ENCODE assay signal across 1 cellular context in the genomic region with DNA sequence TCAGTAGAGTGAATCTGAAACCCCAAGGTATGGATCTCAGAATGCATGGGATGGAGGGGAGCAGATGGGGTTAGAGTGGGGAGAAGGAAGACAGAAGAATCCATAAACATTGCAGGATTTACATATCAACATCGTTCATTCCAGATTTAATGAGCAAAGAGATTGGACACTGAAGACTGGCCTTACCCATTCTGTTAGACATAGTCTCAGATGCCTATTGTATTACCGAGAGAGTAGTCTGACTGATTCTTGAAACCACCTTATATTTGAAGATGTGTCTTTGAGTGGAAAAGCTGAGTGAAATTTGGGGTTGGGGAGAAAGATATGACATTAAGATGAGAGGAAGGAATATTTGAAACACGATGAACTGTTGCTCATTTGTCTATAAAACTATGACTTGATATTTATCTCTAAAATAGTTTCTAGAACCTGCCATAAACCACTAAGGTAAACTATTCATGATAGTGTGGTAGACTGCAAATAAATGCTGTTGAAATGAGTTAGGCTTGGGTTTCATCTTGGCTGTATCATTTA.
TF ChIP-seq lines count a peak whose summit lies in the region.

No MANE protein-coding gene starts in this region.

TF ChIP-seq in GM12878, 131 proteins besides CTCF, POLR2A, EP300 and RAD21 (continued from another document and continues in another):
- TF ChIP-seq, protein P1, sequence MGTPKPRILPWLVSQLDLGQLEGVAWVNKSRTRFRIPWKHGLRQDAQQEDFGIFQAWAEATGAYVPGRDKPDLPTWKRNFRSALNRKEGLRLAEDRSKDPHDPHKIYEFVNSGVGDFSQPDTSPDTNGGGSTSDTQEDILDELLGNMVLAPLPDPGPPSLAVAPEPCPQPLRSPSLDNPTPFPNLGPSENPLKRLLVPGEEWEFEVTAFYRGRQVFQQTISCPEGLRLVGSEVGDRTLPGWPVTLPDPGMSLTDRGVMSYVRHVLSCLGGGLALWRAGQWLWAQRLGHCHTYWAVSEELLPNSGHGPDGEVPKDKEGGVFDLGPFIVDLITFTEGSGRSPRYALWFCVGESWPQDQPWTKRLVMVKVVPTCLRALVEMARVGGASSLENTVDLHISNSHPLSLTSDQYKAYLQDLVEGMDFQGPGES (IDR thresholded peaks at IDR 0.05), result no peak
- TF ChIP-seq BMI1 (IDR thresholded peaks at IDR 0.05; ENCODE audit: borderline replicate concordance), result peak; percentile 82
- no peak for TF ChIP-seq FOS (IDR thresholded peaks at IDR 0.05; ENCODE audit: borderline replicate concordance, extremely low read depth, insufficient read length)
- TF ChIP-seq ESRRA (IDR thresholded peaks at IDR 0.05; ENCODE audit: low read length), result no peak
- no peak for TF ChIP-seq SIN3A (IDR thresholded peaks at IDR 0.05; ENCODE audit: low read depth, low read length)
- TF ChIP-seq NRF1 (conservative IDR thresholded peaks at IDR 0.05; ENCODE audit: low read depth, low read length), result no peak
- TF ChIP-seq, protein P2, sequence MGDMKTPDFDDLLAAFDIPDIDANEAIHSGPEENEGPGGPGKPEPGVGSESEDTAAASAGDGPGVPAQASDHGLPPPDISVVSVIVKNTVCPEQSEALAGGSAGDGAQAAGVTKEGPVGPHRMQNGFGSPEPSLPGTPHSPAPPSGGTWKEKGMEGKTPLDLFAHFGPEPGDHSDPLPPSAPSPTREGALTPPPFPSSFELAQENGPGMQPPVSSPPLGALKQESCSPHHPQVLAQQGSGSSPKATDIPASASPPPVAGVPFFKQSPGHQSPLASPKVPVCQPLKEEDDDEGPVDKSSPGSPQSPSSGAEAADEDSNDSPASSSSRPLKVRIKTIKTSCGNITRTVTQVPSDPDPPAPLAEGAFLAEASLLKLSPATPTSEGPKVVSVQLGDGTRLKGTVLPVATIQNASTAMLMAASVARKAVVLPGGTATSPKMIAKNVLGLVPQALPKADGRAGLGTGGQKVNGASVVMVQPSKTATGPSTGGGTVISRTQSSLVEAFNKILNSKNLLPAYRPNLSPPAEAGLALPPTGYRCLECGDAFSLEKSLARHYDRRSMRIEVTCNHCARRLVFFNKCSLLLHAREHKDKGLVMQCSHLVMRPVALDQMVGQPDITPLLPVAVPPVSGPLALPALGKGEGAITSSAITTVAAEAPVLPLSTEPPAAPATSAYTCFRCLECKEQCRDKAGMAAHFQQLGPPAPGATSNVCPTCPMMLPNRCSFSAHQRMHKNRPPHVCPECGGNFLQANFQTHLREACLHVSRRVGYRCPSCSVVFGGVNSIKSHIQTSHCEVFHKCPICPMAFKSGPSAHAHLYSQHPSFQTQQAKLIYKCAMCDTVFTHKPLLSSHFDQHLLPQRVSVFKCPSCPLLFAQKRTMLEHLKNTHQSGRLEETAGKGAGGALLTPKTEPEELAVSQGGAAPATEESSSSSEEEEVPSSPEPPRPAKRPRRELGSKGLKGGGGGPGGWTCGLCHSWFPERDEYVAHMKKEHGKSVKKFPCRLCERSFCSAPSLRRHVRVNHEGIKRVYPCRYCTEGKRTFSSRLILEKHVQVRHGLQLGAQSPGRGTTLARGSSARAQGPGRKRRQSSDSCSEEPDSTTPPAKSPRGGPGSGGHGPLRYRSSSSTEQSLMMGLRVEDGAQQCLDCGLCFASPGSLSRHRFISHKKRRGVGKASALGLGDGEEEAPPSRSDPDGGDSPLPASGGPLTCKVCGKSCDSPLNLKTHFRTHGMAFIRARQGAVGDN (IDR thresholded peaks at IDR 0.05), result no peak; the same call in 1 of the 2 replicates
- TF ChIP-seq, protein P3, sequence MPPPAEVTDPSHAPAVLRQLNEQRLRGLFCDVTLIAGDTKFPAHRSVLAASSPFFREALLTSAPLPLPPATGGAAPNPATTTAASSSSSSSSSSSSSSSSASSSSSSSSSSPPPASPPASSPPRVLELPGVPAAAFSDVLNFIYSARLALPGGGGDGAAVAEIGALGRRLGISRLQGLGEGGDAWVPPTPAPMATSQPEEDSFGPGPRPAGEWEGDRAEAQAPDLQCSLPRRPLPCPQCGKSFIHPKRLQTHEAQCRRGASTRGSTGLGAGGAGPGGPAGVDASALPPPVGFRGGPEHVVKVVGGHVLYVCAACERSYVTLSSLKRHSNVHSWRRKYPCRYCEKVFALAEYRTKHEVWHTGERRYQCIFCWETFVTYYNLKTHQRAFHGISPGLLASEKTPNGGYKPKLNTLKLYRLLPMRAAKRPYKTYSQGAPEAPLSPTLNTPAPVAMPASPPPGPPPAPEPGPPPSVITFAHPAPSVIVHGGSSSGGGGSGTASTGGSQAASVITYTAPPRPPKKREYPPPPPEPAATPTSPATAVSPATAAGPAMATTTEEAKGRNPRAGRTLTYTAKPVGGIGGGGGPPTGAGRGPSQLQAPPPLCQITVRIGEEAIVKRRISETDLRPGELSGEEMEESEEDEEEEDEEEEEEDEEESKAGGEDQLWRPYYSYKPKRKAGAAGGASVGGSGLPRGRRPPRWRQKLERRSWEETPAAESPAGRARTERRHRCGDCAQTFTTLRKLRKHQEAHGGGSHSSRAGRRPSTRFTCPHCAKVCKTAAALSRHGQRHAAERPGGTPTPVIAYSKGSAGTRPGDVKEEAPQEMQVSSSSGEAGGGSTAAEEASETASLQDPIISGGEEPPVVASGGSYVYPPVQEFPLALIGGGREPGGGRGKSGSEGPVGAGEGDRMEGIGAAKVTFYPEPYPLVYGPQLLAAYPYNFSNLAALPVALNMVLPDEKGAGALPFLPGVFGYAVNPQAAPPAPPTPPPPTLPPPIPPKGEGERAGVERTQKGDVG (CRISPR knock-in tag; IDR thresholded peaks at IDR 0.05), result peak; percentile 7; the same call in 1 of the 2 replicates
- TF ChIP-seq GATAD2B (conservative IDR thresholded peaks at IDR 0.05; ENCODE audit: low read depth), result no peak
- peak; percentile 79 for TF ChIP-seq BACH1 (IDR thresholded peaks at IDR 0.05; ENCODE audit: borderline replicate concordance)
- no peak for TF ChIP-seq LARP7 (IDR thresholded peaks at IDR 0.05)
- TF ChIP-seq NFXL1 (IDR thresholded peaks at IDR 0.05; ENCODE audit: borderline replicate concordance), result no peak
- no peak for TF ChIP-seq SRF (IDR thresholded peaks at IDR 0.05; ENCODE audit: low read depth in 2 of 2, low read length in 2 of 2)
- TF ChIP-seq ATF7 (IDR thresholded peaks at IDR 0.05; ENCODE audit: low read depth), result no peak
- no peak for TF ChIP-seq JUND (IDR thresholded peaks at IDR 0.05; ENCODE audit: low read depth, low read length)
- TF ChIP-seq ZBED1 (IDR thresholded peaks at IDR 0.05; ENCODE audit: borderline replicate concordance), result peak; percentile 96
- TF ChIP-seq YBX1 (IDR thresholded peaks at IDR 0.05), result no peak
- TF ChIP-seq ZNF274 (IDR thresholded peaks at IDR 0.05; ENCODE audit: insufficient read depth, insufficient read length), result no peak
- TF ChIP-seq RBBP5 (conservative IDR thresholded peaks at IDR 0.05), result no peak
- TF ChIP-seq, protein P4, sequence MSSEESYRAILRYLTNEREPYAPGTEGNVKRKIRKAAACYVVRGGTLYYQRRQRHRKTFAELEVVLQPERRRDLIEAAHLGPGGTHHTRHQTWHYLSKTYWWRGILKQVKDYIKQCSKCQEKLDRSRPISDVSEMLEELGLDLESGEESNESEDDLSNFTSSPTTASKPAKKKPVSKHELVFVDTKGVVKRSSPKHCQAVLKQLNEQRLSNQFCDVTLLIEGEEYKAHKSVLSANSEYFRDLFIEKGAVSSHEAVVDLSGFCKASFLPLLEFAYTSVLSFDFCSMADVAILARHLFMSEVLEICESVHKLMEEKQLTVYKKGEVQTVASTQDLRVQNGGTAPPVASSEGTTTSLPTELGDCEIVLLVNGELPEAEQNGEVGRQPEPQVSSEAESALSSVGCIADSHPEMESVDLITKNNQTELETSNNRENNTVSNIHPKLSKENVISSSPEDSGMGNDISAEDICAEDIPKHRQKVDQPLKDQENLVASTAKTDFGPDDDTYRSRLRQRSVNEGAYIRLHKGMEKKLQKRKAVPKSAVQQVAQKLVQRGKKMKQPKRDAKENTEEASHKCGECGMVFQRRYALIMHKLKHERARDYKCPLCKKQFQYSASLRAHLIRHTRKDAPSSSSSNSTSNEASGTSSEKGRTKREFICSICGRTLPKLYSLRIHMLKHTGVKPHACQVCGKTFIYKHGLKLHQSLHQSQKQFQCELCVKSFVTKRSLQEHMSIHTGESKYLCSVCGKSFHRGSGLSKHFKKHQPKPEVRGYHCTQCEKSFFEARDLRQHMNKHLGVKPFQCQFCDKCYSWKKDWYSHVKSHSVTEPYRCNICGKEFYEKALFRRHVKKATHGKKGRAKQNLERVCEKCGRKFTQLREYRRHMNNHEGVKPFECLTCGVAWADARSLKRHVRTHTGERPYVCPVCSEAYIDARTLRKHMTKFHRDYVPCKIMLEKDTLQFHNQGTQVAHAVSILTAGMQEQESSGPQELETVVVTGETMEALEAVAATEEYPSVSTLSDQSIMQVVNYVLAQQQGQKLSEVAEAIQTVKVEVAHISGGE (CRISPR knock-in tag; IDR thresholded peaks at IDR 0.05), result no peak
- TF ChIP-seq SUPT20H (IDR thresholded peaks at IDR 0.05; ENCODE audit: borderline replicate concordance, control insufficient read depth, low read depth, low read length), result no peak
- TF ChIP-seq TAF1 (IDR thresholded peaks at IDR 0.05; ENCODE audit: borderline replicate concordance, low read depth, low read length), result no peak
- TF ChIP-seq, protein P5, sequence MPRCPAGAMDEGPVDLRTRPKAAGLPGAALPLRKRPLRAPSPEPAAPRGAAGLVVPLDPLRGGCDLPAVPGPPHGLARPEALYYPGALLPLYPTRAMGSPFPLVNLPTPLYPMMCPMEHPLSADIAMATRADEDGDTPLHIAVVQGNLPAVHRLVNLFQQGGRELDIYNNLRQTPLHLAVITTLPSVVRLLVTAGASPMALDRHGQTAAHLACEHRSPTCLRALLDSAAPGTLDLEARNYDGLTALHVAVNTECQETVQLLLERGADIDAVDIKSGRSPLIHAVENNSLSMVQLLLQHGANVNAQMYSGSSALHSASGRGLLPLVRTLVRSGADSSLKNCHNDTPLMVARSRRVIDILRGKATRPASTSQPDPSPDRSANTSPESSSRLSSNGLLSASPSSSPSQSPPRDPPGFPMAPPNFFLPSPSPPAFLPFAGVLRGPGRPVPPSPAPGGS (IDR thresholded peaks at IDR 0.05; ENCODE audit: borderline replicate concordance, insufficient read depth, low read depth, low read length, poor library complexity, severe bottlenecking), result peak; percentile 16
- TF ChIP-seq ZNF207 (IDR thresholded peaks at IDR 0.05; ENCODE audit: borderline replicate concordance), result no peak
- no peak for TF ChIP-seq RCOR1 (conservative IDR thresholded peaks at IDR 0.05; ENCODE audit: low read depth, low read length)
- peak; percentile 98 for TF ChIP-seq MTA3 (IDR thresholded peaks at IDR 0.05; ENCODE audit: borderline replicate concordance, low read length)
- TF ChIP-seq CREB1 (IDR thresholded peaks at IDR 0.05; ENCODE audit: low read depth), result no peak
- TF ChIP-seq PAX8 (IDR thresholded peaks at IDR 0.05), result no peak
- no peak for TF ChIP-seq MYC (IDR thresholded peaks at IDR 0.05; ENCODE audit: insufficient read depth, insufficient read length, insufficient replicate concordance, low read length, severe bottlenecking)
- TF ChIP-seq RUNX3 (IDR thresholded peaks at IDR 0.05; ENCODE audit: low read length), result no peak
- TF ChIP-seq, protein P6, sequence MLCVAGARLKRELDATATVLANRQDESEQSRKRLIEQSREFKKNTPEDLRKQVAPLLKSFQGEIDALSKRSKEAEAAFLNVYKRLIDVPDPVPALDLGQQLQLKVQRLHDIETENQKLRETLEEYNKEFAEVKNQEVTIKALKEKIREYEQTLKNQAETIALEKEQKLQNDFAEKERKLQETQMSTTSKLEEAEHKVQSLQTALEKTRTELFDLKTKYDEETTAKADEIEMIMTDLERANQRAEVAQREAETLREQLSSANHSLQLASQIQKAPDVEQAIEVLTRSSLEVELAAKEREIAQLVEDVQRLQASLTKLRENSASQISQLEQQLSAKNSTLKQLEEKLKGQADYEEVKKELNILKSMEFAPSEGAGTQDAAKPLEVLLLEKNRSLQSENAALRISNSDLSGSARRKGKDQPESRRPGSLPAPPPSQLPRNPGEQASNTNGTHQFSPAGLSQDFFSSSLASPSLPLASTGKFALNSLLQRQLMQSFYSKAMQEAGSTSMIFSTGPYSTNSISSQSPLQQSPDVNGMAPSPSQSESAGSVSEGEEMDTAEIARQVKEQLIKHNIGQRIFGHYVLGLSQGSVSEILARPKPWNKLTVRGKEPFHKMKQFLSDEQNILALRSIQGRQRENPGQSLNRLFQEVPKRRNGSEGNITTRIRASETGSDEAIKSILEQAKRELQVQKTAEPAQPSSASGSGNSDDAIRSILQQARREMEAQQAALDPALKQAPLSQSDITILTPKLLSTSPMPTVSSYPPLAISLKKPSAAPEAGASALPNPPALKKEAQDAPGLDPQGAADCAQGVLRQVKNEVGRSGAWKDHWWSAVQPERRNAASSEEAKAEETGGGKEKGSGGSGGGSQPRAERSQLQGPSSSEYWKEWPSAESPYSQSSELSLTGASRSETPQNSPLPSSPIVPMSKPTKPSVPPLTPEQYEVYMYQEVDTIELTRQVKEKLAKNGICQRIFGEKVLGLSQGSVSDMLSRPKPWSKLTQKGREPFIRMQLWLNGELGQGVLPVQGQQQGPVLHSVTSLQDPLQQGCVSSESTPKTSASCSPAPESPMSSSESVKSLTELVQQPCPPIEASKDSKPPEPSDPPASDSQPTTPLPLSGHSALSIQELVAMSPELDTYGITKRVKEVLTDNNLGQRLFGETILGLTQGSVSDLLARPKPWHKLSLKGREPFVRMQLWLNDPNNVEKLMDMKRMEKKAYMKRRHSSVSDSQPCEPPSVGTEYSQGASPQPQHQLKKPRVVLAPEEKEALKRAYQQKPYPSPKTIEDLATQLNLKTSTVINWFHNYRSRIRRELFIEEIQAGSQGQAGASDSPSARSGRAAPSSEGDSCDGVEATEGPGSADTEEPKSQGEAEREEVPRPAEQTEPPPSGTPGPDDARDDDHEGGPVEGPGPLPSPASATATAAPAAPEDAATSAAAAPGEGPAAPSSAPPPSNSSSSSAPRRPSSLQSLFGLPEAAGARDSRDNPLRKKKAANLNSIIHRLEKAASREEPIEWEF (IDR thresholded peaks at IDR 0.05; ENCODE audit: insufficient replicate concordance, low read depth, low read length), result no peak
- peak; percentile 51; the same call in 1 of the 2 replicates for TF ChIP-seq MYB (IDR thresholded peaks at IDR 0.05; ENCODE audit: borderline replicate concordance, low read depth, low read length)
- no peak for TF ChIP-seq GABPA (IDR thresholded peaks at IDR 0.05; ENCODE audit: low read depth)
- no peak for TF ChIP-seq CHD1 (IDR thresholded peaks at IDR 0.05; ENCODE audit: low read depth, low read length)
- TF ChIP-seq, protein P7, sequence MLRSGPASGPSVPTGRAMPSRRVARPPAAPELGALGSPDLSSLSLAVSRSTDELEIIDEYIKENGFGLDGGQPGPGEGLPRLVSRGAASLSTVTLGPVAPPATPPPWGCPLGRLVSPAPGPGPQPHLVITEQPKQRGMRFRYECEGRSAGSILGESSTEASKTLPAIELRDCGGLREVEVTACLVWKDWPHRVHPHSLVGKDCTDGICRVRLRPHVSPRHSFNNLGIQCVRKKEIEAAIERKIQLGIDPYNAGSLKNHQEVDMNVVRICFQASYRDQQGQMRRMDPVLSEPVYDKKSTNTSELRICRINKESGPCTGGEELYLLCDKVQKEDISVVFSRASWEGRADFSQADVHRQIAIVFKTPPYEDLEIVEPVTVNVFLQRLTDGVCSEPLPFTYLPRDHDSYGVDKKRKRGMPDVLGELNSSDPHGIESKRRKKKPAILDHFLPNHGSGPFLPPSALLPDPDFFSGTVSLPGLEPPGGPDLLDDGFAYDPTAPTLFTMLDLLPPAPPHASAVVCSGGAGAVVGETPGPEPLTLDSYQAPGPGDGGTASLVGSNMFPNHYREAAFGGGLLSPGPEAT (IDR thresholded peaks at IDR 0.05; ENCODE audit: low read depth), result no peak
- no peak for TF ChIP-seq NR2C1 (IDR thresholded peaks at IDR 0.05)
